ENCODE assay signal across 32 cellular contexts in genomic region chr2:205237524-205237923, GRCh38.
DNase-seq lines count a peak whose midpoint lies in the region; TF ChIP-seq lines count a peak whose summit lies in the region.
"Had no signal": no experiment of that assay in that cellular context is flagged by ENCODE, and none has a peak within 500 bp of the region (broad histone marks: within the 10 kb centered on the region; RNA-seq: fewer than 3 reads in every experiment).

No MANE protein-coding gene starts in this region.

- no peak for DNase-seq in MCF 10A (ENCODE audit: unreplicated experiment)
- no peak for DNase-seq in breast epithelium (ENCODE audit: low spot score in 2 of 2)
- DNase-seq in glutamatergic neuron = no peak
- DNase-seq in MG63 = no peak
- no peak for DNase-seq in NCI-H1105 treated with DMSO at 0.1 percent for 48 hours (lab: John Stamatoyannopoulos, UW)
- DNase-seq in G401 (ENCODE audit: low spot score) = no peak
- DNase-seq in sigmoid colon = no peak
- DNase-seq: activated CD4-positive, alpha-beta memory T cell treated with anti-CD3 and anti-CD28 coated beads, Interleukin-2, amount 10 ng/mL, durations not matched to agents 7 days and 5 days; activated CD4-positive, CD25-positive, alpha-beta regulatory T cell treated with anti-CD3 and anti-CD28 coated beads, Interleukin-2, amount 50 U/mL, for 72 hours; activated CD8-positive, alpha-beta memory T cell treated with anti-CD3 and anti-CD28 coated beads, Interleukin-2, amount 50 U/mL, for 48 hours; activated naive CD4-positive, alpha-beta T cell treated with anti-CD3 and anti-CD28 coated beads, Interleukin-2, amount 50 U/mL, for 16 hours; amygdala; colonic mucosa; DMS79; effector memory CD4-positive, alpha-beta T cell; gastrocnemius medialis; hypothalamus; immature natural killer cell; left colon; mammary epithelial cell; NCI-H1048; NCI-H187; NCI-H524 treated with DMSO at 0.1 percent for 48 hours; T-helper 1 cell had no signal

- H3K4me3 Mint-ChIP-seq in MCF 10A (ENCODE audit: unreplicated experiment) (no peak overlapping the region), glutamatergic neuron (ENCODE audit: unreplicated experiment) (no peak overlapping the region)
- H3K4me3 Mint-ChIP-seq: activated CD4-positive, alpha-beta memory T cell treated with anti-CD3 and anti-CD28 coated beads, Interleukin-2, amount 10 ng/mL, durations not matched to agents 7 days and 5 days; activated T-helper 17 cell treated with anti-CD3 and anti-CD28 coated beads, Interleukin-2, amount 50 U/mL, for 72 hours; immature natural killer cell; nephron; stimulated activated naive CD8-positive, alpha-beta T cell treated with anti-CD3 and anti-CD28 coated beads, Interleukin-15, Interleukin-2, amounts not matched to agents 100 ng/mL and 50 ng/mL, for 24 hours had no signal

- intact Hi-C loops in MCF 10A (cut with micrococcal nuclease) = no loop called here
- intact Hi-C loops in breast epithelium (cut with DNase I; ENCODE audit: low total_unique reads) = no loop called here
- intact Hi-C loops in sigmoid colon (cut with DNase I) = no loop called here

- H3K9me3 Mint-ChIP-seq in MCF 10A (ENCODE audit: unreplicated experiment) (no peaks in the 10 kb centered on the region), glutamatergic neuron (ENCODE audit: unreplicated experiment) (no peaks in the 10 kb centered on the region)
- H3K9me3 Mint-ChIP-seq: activated CD4-positive, alpha-beta memory T cell treated with anti-CD3 and anti-CD28 coated beads, Interleukin-2, amount 10 ng/mL, durations not matched to agents 7 days and 5 days; activated T-helper 17 cell treated with anti-CD3 and anti-CD28 coated beads, Interleukin-2, amount 50 U/mL, for 72 hours; nephron; stimulated activated naive CD8-positive, alpha-beta T cell treated with anti-CD3 and anti-CD28 coated beads, Interleukin-15, Interleukin-2, amounts not matched to agents 100 ng/mL and 50 ng/mL, for 24 hours had no signal

- no peak for TF ChIP-seq POLR2A in breast epithelium (IDR thresholded peaks at IDR 0.05)
- TF ChIP-seq POLR2A in sigmoid colon (IDR thresholded peaks at IDR 0.05) = no peak

- BruUV-seq in MCF 10A (replicated peaks; lab: Mats Ljungman, UMichigan) = no TSS peak

- H3K27me3 Mint-ChIP-seq in MCF 10A (ENCODE audit: insufficient read depth, unreplicated experiment) (no peaks in the 10 kb centered on the region), glutamatergic neuron (ENCODE audit: unreplicated experiment) (no peaks in the 10 kb centered on the region)
- H3K27me3 Mint-ChIP-seq: activated CD4-positive, alpha-beta memory T cell treated with anti-CD3 and anti-CD28 coated beads, Interleukin-2, amount 10 ng/mL, durations not matched to agents 7 days and 5 days; activated T-helper 17 cell treated with anti-CD3 and anti-CD28 coated beads, Interleukin-2, amount 50 U/mL, for 72 hours; stimulated activated naive CD8-positive, alpha-beta T cell treated with anti-CD3 and anti-CD28 coated beads, Interleukin-15, Interleukin-2, amounts not matched to agents 100 ng/mL and 50 ng/mL, for 24 hours had no signal

- H3K36me3 ChIP-seq in breast epithelium (no peaks in the 10 kb centered on the region), MG63 (no peaks in the 10 kb centered on the region), sigmoid colon (peaks cover 0 to 6% (median 0%) of the 10 kb centered on the region in 4 donors)
- H3K36me3 ChIP-seq: BLaER1, colonic mucosa, gastrocnemius medialis, SJSA1, thoracic aorta, vagina had no signal

- TF ChIP-seq EP300 in sigmoid colon (IDR thresholded peaks at IDR 0.05) = no peak

- H3K4me1 ChIP-seq in breast epithelium = no peaks in the 10 kb centered on the region
- no peaks in the 10 kb centered on the region for H3K4me1 ChIP-seq in sigmoid colon
- H3K4me1 ChIP-seq: BLaER1, colonic mucosa, gastrocnemius medialis, SJSA1, vagina had no signal

- WGBS in sigmoid colon, 2 donors = 89 to 93% methylated on average over 3 of the region's 3 CpGs

- H3K4me3 ChIP-seq in breast epithelium = no peak overlapping the region
- H3K4me3 ChIP-seq in MG63 = no peak overlapping the region
- no peak overlapping the region for H3K4me3 ChIP-seq in sigmoid colon
- H3K4me3 ChIP-seq: BLaER1, colonic mucosa, gastrocnemius medialis, SJSA1, thoracic aorta, vagina had no signal

- H3K27ac ChIP-seq in breast epithelium (no peak overlapping the region), VCaP (no peak overlapping the region), sigmoid colon (no peak overlapping the region)
- H3K27ac ChIP-seq: BLaER1, colonic mucosa, gastrocnemius medialis, SJSA1, thoracic aorta, vagina had no signal

- H3K36me3 Mint-ChIP-seq in MCF 10A (ENCODE audit: insufficient read depth, unreplicated experiment) (no peaks in the 10 kb centered on the region), glutamatergic neuron (ENCODE audit: unreplicated experiment) (no peaks in the 10 kb centered on the region)
- H3K36me3 Mint-ChIP-seq: immature natural killer cell had no signal

- POLR2A ChIA-PET in MCF 10A (lab: Yijun Ruan, JAX) = interaction anchor here (0.6 kb wide), 1 partner anchor 147 kb away, joined by 3 read pairs; no protein-coding TSS in a partner anchor

- CTCF ChIA-PET in MCF 10A (lab: Yijun Ruan, JAX) = no interaction called here

- in situ Hi-C loops in G401 (cut with HindIII; ENCODE audit: low sequenced_read_pairs) = no loop called here

- no peaks in the 10 kb centered on the region for H3K4me1 Mint-ChIP-seq in MCF 10A (ENCODE audit: insufficient read depth, unreplicated experiment)
- no peaks in the 10 kb centered on the region for H3K4me1 Mint-ChIP-seq in glutamatergic neuron (ENCODE audit: low read depth, unreplicated experiment)
- H3K4me1 Mint-ChIP-seq: activated CD4-positive, alpha-beta memory T cell treated with anti-CD3 and anti-CD28 coated beads, Interleukin-2, amount 10 ng/mL, durations not matched to agents 7 days and 5 days; immature natural killer cell; nephron had no signal

- H3K27ac Mint-ChIP-seq in MCF 10A (ENCODE audit: low read depth, unreplicated experiment) (no peak overlapping the region), glutamatergic neuron (ENCODE audit: unreplicated experiment) (no peak overlapping the region)
- H3K27ac Mint-ChIP-seq: activated CD4-positive, alpha-beta memory T cell treated with anti-CD3 and anti-CD28 coated beads, Interleukin-2, amount 10 ng/mL, durations not matched to agents 7 days and 5 days; activated T-helper 17 cell treated with anti-CD3 and anti-CD28 coated beads, Interleukin-2, amount 50 U/mL, for 72 hours; immature natural killer cell; nephron; stimulated activated naive CD8-positive, alpha-beta T cell treated with anti-CD3 and anti-CD28 coated beads, Interleukin-15, Interleukin-2, amounts not matched to agents 100 ng/mL and 50 ng/mL, for 24 hours had no signal

- TF ChIP-seq CTCF in MCF 10A (IDR thresholded peaks at IDR 0.05; ENCODE audit: unreplicated experiment) (peak; percentile 10), breast epithelium (IDR thresholded peaks at IDR 0.05) (no peak), VCaP (conservative IDR thresholded peaks at IDR 0.05) (0 out of 2 replicates have a peak, but pooled peaks have one; percentile 24), glutamatergic neuron (IDR thresholded peaks at IDR 0.05; ENCODE audit: partially characterized antibody, unreplicated experiment) (peak; percentile 55), sigmoid colon (IDR thresholded peaks at IDR 0.05) (peak in 1 of 4 experiments; percentile 15)

- no peaks in the 10 kb centered on the region for H3K27me3 ChIP-seq in breast epithelium
- H3K27me3 ChIP-seq in MG63 = no peaks in the 10 kb centered on the region
- no peaks in the 10 kb centered on the region for H3K27me3 ChIP-seq in sigmoid colon
- H3K27me3 ChIP-seq: BLaER1, colonic mucosa, gastrocnemius medialis, SJSA1, vagina had no signal

- H3K9me3 ChIP-seq in breast epithelium = no peaks in the 10 kb centered on the region
- H3K9me3 ChIP-seq in MG63 = no peaks in the 10 kb centered on the region
- H3K9me3 ChIP-seq in sigmoid colon = no peaks in the 10 kb centered on the region
- H3K9me3 ChIP-seq: BLaER1, colonic mucosa, gastrocnemius medialis, SJSA1, thoracic aorta, vagina had no signal

Comparison
In these comparisons a context has a peak if more than half of its experiments do, and no peak if none do; other contexts are left out.
1. CTCF ChIP-seq: peak in MCF 10A (single experiment), VCaP (single experiment) and glutamatergic neuron (single experiment); none in breast epithelium (0 of 3).